Comparison of ENCODE assay signal across 2 cellular contexts in genomic region chr7:29127527-29127926, GRCh38.
TF ChIP-seq lines count a peak whose summit lies in the region.

No MANE protein-coding gene starts in this region.

TF ChIP-seq in liver, 16 proteins besides CTCF, POLR2A, EP300 and RAD21:
- TF ChIP-seq TAF1 (conservative IDR thresholded peaks at IDR 0.05) (no peak), EGR1 (IDR thresholded peaks at IDR 0.05; ENCODE audit: low read depth in 2 of 2) (no peak), NR2F2 (IDR thresholded peaks at IDR 0.05) (peak; percentile 68), JUND (IDR thresholded peaks at IDR 0.05) (no peak), FOXA1 (IDR thresholded peaks at IDR 0.05) (no peak), SP1 (IDR thresholded peaks at IDR 0.05) (no peak)
TF ChIP-seq in liver: peak in this region for 1.

TF ChIP-seq in HepG2, 621 proteins besides CTCF, POLR2A, EP300 and RAD21:
- TF ChIP-seq PAF1 (CRISPR knock-in tag; IDR thresholded peaks at IDR 0.05) (no peak), SALL1 (CRISPR knock-in tag; IDR thresholded peaks at IDR 0.05) (no peak), ZNF10 (CRISPR knock-in tag; IDR thresholded peaks at IDR 0.05; ENCODE audit: borderline replicate concordance, low read depth) (no peak), DRAP1 (CRISPR knock-in tag; IDR thresholded peaks at IDR 0.05) (no peak), KDM6A (CRISPR knock-in tag; IDR thresholded peaks at IDR 0.05; ENCODE audit: low read depth) (no peak), ATF6 (CRISPR knock-in tag; conservative IDR thresholded peaks at IDR 0.05) (no peak), HES4 (CRISPR knock-in tag; IDR thresholded peaks at IDR 0.05; ENCODE audit: borderline replicate concordance) (no peak), ZBTB14 (CRISPR knock-in tag; IDR thresholded peaks at IDR 0.05) (no peak), GMEB1 (CRISPR knock-in tag; IDR thresholded peaks at IDR 0.05; ENCODE audit: borderline replicate concordance) (no peak), ERF (CRISPR knock-in tag; IDR thresholded peaks at IDR 0.05) (no peak)
TF ChIP-seq in HepG2: peak in this region for 0.
